In genomic region chr12:22029491-22029890, GRCh38 we compare ENCODE assay signal across 5 cellular contexts.
"Had no signal": no experiment of that assay in that cellular context is flagged by ENCODE, and none has a peak within 500 bp of the region (broad histone marks: within the 10 kb centered on the region; RNA-seq: fewer than 3 reads in every experiment).

No MANE protein-coding gene starts in this region.

- H3K4me3 ChIP-seq: GM23338, K562 had no signal

- DNase-seq: H9, HCEC 1CT, IMR-90 had no signal
